Comparison of ENCODE assay signal across 18 cellular contexts in the genomic region with DNA sequence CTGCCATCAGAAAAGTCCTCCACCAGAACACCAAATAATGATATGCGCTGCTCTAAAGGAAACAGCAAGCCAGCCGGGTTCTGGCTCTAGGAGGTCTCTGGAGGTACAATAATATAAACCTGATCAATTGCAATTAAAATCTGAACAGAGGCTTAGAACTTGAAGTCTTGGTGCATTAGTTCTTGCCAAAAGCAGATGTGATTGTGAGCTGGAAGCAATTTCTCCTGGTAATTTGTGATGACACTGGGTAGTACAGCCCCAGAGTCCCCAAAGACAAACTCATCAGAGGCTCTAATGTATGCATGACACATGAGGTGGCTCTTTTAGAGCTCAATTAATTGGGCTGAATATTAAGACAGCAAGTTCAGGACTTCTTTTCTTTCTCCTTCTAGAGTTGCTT. TPM values are rescaled to one million over a fixed set of nuclear protein-coding genes. Genes with fewer than 3 reads are reported as not detected.
DNase-seq lines count a peak whose midpoint lies in the region; ATAC-seq and TF ChIP-seq lines count a peak whose summit lies in the region.
"Had no signal": no experiment of that assay in that cellular context is flagged by ENCODE, and none has a peak within 500 bp of the region (broad histone marks: within the 10 kb centered on the region; RNA-seq: fewer than 3 reads in every experiment).

No MANE protein-coding gene starts in this region.

- intact Hi-C loops in PC-3 (cut with micrococcal nuclease) (loop anchor here (5.0 to 10.0 kb wide), 3 partner anchors 244 to 571 kb away; no protein-coding TSS in a partner anchor), CD14-positive monocyte (cut with micrococcal nuclease) (no loop called here)

- no peaks in the 10 kb centered on the region for H3K9me3 Mint-ChIP-seq in endodermal cell
- no peaks in the 10 kb centered on the region for H3K9me3 Mint-ChIP-seq in nephron
- no peaks in the 10 kb centered on the region for H3K9me3 Mint-ChIP-seq in stimulated activated effector memory CD8-positive, alpha-beta T cell treated with anti-CD3 and anti-CD28 coated beads, Interleukin-12 subunit alpha, Interleukin-12 subunit beta, amount 100 ng/mL, for 72 hours
- no peaks in the 10 kb centered on the region for H3K9me3 Mint-ChIP-seq in CD14-positive monocyte

- no peak for ATAC-seq in PC-3
- no peak for ATAC-seq in stimulated activated effector memory CD8-positive, alpha-beta T cell treated with anti-CD3 and anti-CD28 coated beads, Interleukin-12 subunit alpha, Interleukin-12 subunit beta, amount 100 ng/mL, for 72 hours

- H3F3A ChIP-seq in PC-3 (ENCODE audit: low read length, unreplicated experiment): no peaks in the 10 kb centered on the region

- H3K9ac ChIP-seq in HUES48 (ENCODE audit: low read depth, low read length) (peak overlapping the region; percentile 29; the same call in 1 of the 2 replicates), PC-3 (ENCODE audit: low read length) (no peak overlapping the region), endodermal cell (ENCODE audit: extremely low read depth, low read length, poor library complexity, severe bottlenecking) (no peak overlapping the region)

- peak overlapping the region; percentile 52 for H3K4me2 ChIP-seq in PC-3 (ENCODE audit: low read length)

- peak overlapping the region; percentile 88 for H3K27ac ChIP-seq in HUES48 (ENCODE audit: low read depth, low read length)
- no peak overlapping the region for H3K27ac ChIP-seq in PC-3 (ENCODE audit: low read length)
- no peak overlapping the region for H3K27ac ChIP-seq in endodermal cell (ENCODE audit: low read depth, low read length)
- no peak overlapping the region for H3K27ac ChIP-seq in suprapubic skin
- H3K27ac ChIP-seq: brain microvascular endothelial cell, C4-2B, ovary, tibial artery had no signal

- H3K27me3 Mint-ChIP-seq in endodermal cell (ENCODE audit: insufficient read depth) (no peaks in the 10 kb centered on the region), nephron (ENCODE audit: low read depth) (no peaks in the 10 kb centered on the region), CD14-positive monocyte (ENCODE audit: low read depth in 3 of 3) (peaks cover 7 to 14% (median 12%) of the 10 kb centered on the region in 3 donors)

- DNase-seq in PC-3 (no peak), endodermal cell (no peak), nucleus accumbens (lab: John Stamatoyannopoulos, UW) (no peak), suprapubic skin (ENCODE audit: low spot score in 2 of 2) (no peak), CD14-positive monocyte (ENCODE audit: low spot score) (no peak)
- DNase-seq in stimulated activated effector memory CD8-positive, alpha-beta T cell treated with anti-CD3 and anti-CD28 coated beads, Interleukin-12 subunit alpha, Interleukin-12 subunit beta, amount 100 ng/mL, for 72 hours (ENCODE audit: low spot score in 2 of 2): no peak
- DNase-seq: activated naive CD4-positive, alpha-beta T cell treated with Interleukin-2 at 50 U/mL for 16 hours; brain microvascular endothelial cell; DMS79 treated with DMSO at 0.1 percent for 48 hours; effector CD4-positive, alpha-beta T cell; NCI-H1930; NCI-H526 treated with DMSO at 0.1 percent for 48 hours; ovary; T-helper 2 cell; tibial artery had no signal

- H3K4me3 ChIP-seq in HUES48 (ENCODE audit: low read depth, low read length) (peak overlapping the region; percentile 98), PC-3 (ENCODE audit: low read length) (no peak overlapping the region; the same call in 1 of the 2 replicates), endodermal cell (ENCODE audit: low read length) (peak overlapping the region; percentile 71), suprapubic skin (no peak overlapping the region)
- H3K4me3 ChIP-seq: ovary, tibial artery had no signal

- CTCF ChIA-PET in PC-3 (lab: Charles Lee): no interaction called here

- H4K20me1 ChIP-seq in PC-3 (ENCODE audit: low read length): no peaks in the 10 kb centered on the region

- no peak for TF ChIP-seq EP300 in suprapubic skin (IDR thresholded peaks at IDR 0.05)

- POLR2A ChIA-PET in PC-3 (lab: Charles Lee; ENCODE audit: unreplicated experiment): no interaction called here

- H3K27ac Mint-ChIP-seq in endodermal cell: peak overlapping the region; percentile 39
- H3K27ac Mint-ChIP-seq in nephron: no peak overlapping the region
- no peak overlapping the region for H3K27ac Mint-ChIP-seq in stimulated activated effector memory CD8-positive, alpha-beta T cell treated with anti-CD3 and anti-CD28 coated beads, Interleukin-12 subunit alpha, Interleukin-12 subunit beta, amount 100 ng/mL, for 72 hours
- H3K27ac Mint-ChIP-seq in CD14-positive monocyte: no peak overlapping the region

- H3K9me3 ChIP-seq in HUES48 (ENCODE audit: control insufficient read depth, insufficient read depth, low read length) (no peaks in the 10 kb centered on the region), PC-3 (ENCODE audit: low read length) (no peaks in the 10 kb centered on the region), endodermal cell (ENCODE audit: control insufficient read depth, low read length) (no peaks in the 10 kb centered on the region), suprapubic skin (no peaks in the 10 kb centered on the region)
- H3K9me3 ChIP-seq: ovary, tibial artery had no signal

- 35% methylated on average over 2 of the region's 2 CpGs; no CpG with 5 or more reads in 1 of the 2 experiments for WGBS in endodermal cell (ENCODE audit: insufficient coverage in 1 of 2, insufficient read length in 1 of 2), 2 experiments
- WGBS in suprapubic skin: 87% methylated on average over 2 of the region's 2 CpGs

- no peak for TF ChIP-seq POLR2A in suprapubic skin (IDR thresholded peaks at IDR 0.05)

- no TSS peak for BruUV-seq in PC-3 (replicated peaks; lab: Mats Ljungman, UMichigan)

- H3K27me3 ChIP-seq in HUES48 (ENCODE audit: control insufficient read depth, insufficient read depth, low read length) (no peaks in the 10 kb centered on the region), PC-3 (ENCODE audit: low read length) (no peaks in the 10 kb centered on the region), endodermal cell (ENCODE audit: control insufficient read depth, insufficient read depth, low read length, poor library complexity, severe bottlenecking) (no peaks in the 10 kb centered on the region), suprapubic skin (no peaks in the 10 kb centered on the region)
- H3K27me3 ChIP-seq: brain microvascular endothelial cell, ovary, tibial artery had no signal

- no peak overlapping the region for H2AFZ ChIP-seq in PC-3 (ENCODE audit: low read length)

- H3K4me1 Mint-ChIP-seq in endodermal cell: peaks cover 36% of the 10 kb centered on the region
- peaks cover 16% of the 10 kb centered on the region for H3K4me1 Mint-ChIP-seq in nephron
- no peaks in the 10 kb centered on the region for H3K4me1 Mint-ChIP-seq in stimulated activated effector memory CD8-positive, alpha-beta T cell treated with anti-CD3 and anti-CD28 coated beads, Interleukin-12 subunit alpha, Interleukin-12 subunit beta, amount 100 ng/mL, for 72 hours
- H3K4me1 Mint-ChIP-seq in CD14-positive monocyte: peaks cover under 1% of the 10 kb centered on the region

- peaks cover 4% of the 10 kb centered on the region; the same call in 1 of the 2 replicates for H3K79me2 ChIP-seq in PC-3 (ENCODE audit: low read length)

- H3K36me3 ChIP-seq in HUES48 (ENCODE audit: control insufficient read depth, insufficient read depth, low read length): 0 out of 2 replicates have a peak, but pooled peaks cover 2% of the 10 kb centered on the region
- no peaks in the 10 kb centered on the region for H3K36me3 ChIP-seq in PC-3 (ENCODE audit: low read depth, low read length)
- no peaks in the 10 kb centered on the region for H3K36me3 ChIP-seq in endodermal cell (ENCODE audit: control insufficient read depth, insufficient read depth, low read length)
- H3K36me3 ChIP-seq in suprapubic skin: no peaks in the 10 kb centered on the region
- H3K36me3 ChIP-seq: brain microvascular endothelial cell, ovary, tibial artery had no signal

- no peaks in the 10 kb centered on the region for H3K9me2 ChIP-seq in PC-3 (replicated peaks; ENCODE audit: low read length)

- H3K36me3 Mint-ChIP-seq in endodermal cell (ENCODE audit: low read depth) (no peaks in the 10 kb centered on the region), nephron (ENCODE audit: low read depth) (no peaks in the 10 kb centered on the region), CD14-positive monocyte (no peaks in the 10 kb centered on the region)
- no peaks in the 10 kb centered on the region for H3K36me3 Mint-ChIP-seq in stimulated activated effector memory CD8-positive, alpha-beta T cell treated with anti-CD3 and anti-CD28 coated beads, Interleukin-12 subunit alpha, Interleukin-12 subunit beta, amount 100 ng/mL, for 72 hours

- TF ChIP-seq CTCF in PC-3 (conservative IDR thresholded peaks at IDR 0.05; ENCODE audit: low read depth, low read length) (no peak), endodermal cell (conservative IDR thresholded peaks at IDR 0.05) (no peak), nephron (IDR thresholded peaks at IDR 0.05; ENCODE audit: unreplicated experiment in 3 of 3) (no peak), suprapubic skin (IDR thresholded peaks at IDR 0.05) (no peak), CD14-positive monocyte (IDR thresholded peaks at IDR 0.05) (no peak)

- peaks cover 62% of the 10 kb centered on the region for H3K4me1 ChIP-seq in HUES48 (ENCODE audit: control insufficient read depth, insufficient read depth, low read length)
- H3K4me1 ChIP-seq in PC-3 (ENCODE audit: insufficient read depth, low read length): peaks cover 36% of the 10 kb centered on the region
- no peaks in the 10 kb centered on the region for H3K4me1 ChIP-seq in endodermal cell (ENCODE audit: control insufficient read depth, insufficient read depth, low read length)
- peaks cover 20% of the 10 kb centered on the region for H3K4me1 ChIP-seq in suprapubic skin

- no peak overlapping the region for H3K4me3 Mint-ChIP-seq in endodermal cell
- peak overlapping the region; percentile 46 to 76 (median 74) for H3K4me3 Mint-ChIP-seq in nephron
- no peak overlapping the region for H3K4me3 Mint-ChIP-seq in stimulated activated effector memory CD8-positive, alpha-beta T cell treated with anti-CD3 and anti-CD28 coated beads, Interleukin-12 subunit alpha, Interleukin-12 subunit beta, amount 100 ng/mL, for 72 hours
- H3K4me3 Mint-ChIP-seq in CD14-positive monocyte: no peak overlapping the region

RNA-seq across cellular contexts. Expression of a gene that starts 3.3 kb away (rescaled TPM):
- 10.4 and 20.6 TPM in 2 replicates for total RNA-seq in PC-3 (2014; rRNA removed)
- total RNA-seq in endodermal cell: 10 to 100 TPM; 15.8 to 31.2 TPM
- 43.7 TPM for polyA plus RNA-seq in endodermal cell (2013, experiment 1 of 2)
- polyA plus RNA-seq in endodermal cell (2013, experiment 2 of 2): 49.3 TPM
- total RNA-seq in suprapubic skin: 1 to 10 TPM; 3.3 to 7.6 (median 5.3) TPM
- polyA plus RNA-seq in CD14-positive monocyte: not detected

Comparison
In these comparisons a context has a peak if more than half of its experiments do, and no peak if none do; other contexts are left out.
1. H3K4me3 ChIP-seq: peak in HUES48 (single experiment) and endodermal cell (single experiment); none in PC-3 (single experiment) and suprapubic skin (single experiment).
2. H3K4me3 Mint-ChIP-seq: peak in nephron (3 of 3); none in endodermal cell (single experiment), stimulated activated effector memory CD8-positive, alpha-beta T cell treated with anti-CD3 and anti-CD28 coated beads, Interleukin-12 subunit alpha, Interleukin-12 subunit beta, amount 100 ng/mL, for 72 hours (single experiment) and CD14-positive monocyte (0 of 2).